21 cellular contexts compared by ENCODE assay signal in the genomic region with DNA sequence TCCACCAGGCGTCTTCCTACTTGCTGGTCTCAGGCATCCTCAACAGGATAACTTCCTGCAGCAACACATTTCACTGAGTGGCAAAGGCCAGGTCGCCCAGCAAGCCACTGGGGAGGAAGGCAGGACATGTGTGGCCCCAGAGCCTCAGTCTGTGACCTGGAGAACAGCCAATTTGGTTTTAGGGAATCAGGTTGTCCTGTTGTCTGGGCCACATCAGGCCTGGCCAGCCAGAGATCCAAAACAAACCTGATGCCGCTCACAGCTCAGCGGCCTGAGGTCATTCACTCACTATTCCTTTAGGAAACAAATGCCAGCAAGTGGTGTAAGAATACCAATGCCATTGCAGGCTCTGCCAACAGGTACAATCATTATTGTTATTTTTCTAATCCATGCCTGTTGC.
A peak's percentile ranks its signal among the peaks of the same experiment; 100 is the strongest.
DNase-seq lines count a peak whose midpoint lies in the region; ATAC-seq and TF ChIP-seq lines count a peak whose summit lies in the region.
"Had no signal": no experiment of that assay in that cellular context is flagged by ENCODE, and none has a peak within 500 bp of the region (broad histone marks: within the 10 kb centered on the region; RNA-seq: fewer than 3 reads in every experiment).

No MANE protein-coding gene starts in this region.

- no peak for ATAC-seq in heart right ventricle
- ATAC-seq: GM12878, PC-3 had no signal

- H3K9me3 ChIP-seq in adipocyte (ENCODE audit: control insufficient read depth, low read length) (peaks cover 5% of the 10 kb centered on the region), mesenchymal stem cell (ENCODE audit: control insufficient read depth, low read length) (no peaks in the 10 kb centered on the region), heart right ventricle (peaks cover 0 to 6% (median 0%) of the 10 kb centered on the region in 11 donors)
- H3K9me3 ChIP-seq: BE2C had no signal

- TF ChIP-seq CTCF in CD14-positive monocyte (IDR thresholded peaks at IDR 0.05) (no peak), heart right ventricle (IDR thresholded peaks at IDR 0.05) (no peak)

- peak overlapping the region in 6 of 7 donors; percentile 65 to 97 (median 88) for H3K27ac Mint-ChIP-seq in CD14-positive monocyte
- H3K27ac Mint-ChIP-seq: CD4-positive, alpha-beta T cell had no signal

- H2BK15ac ChIP-seq in mesenchymal stem cell (ENCODE audit: low read depth, poor library complexity, severe bottlenecking), result peak overlapping the region; percentile 80

- H3K4me3 Mint-ChIP-seq in CD14-positive monocyte, result no peak overlapping the region
- H3K4me3 Mint-ChIP-seq: CD4-positive, alpha-beta T cell had no signal

- no peak overlapping the region for H2AK5ac ChIP-seq in mesenchymal stem cell (ENCODE audit: low read length, severe bottlenecking)

- 88% methylated on average over 4 of the region's 4 CpGs for WGBS in mesenchymal stem cell
- WGBS in heart right ventricle, 2 donors, result 93 to 94% methylated on average over 4 of the region's 4 CpGs

- H3K14ac ChIP-seq in mesenchymal stem cell (ENCODE audit: low read length in 2 of 2), result no peak overlapping the region

- H3K27ac ChIP-seq in mesenchymal stem cell (ENCODE audit: low read length, poor library complexity, severe bottlenecking), result no peak overlapping the region
- peak overlapping the region in 1 of 10 donors; percentile 66 for H3K27ac ChIP-seq in heart right ventricle

- no peak overlapping the region for H3K4me2 ChIP-seq in mesenchymal stem cell (ENCODE audit: low read length, poor library complexity, severe bottlenecking)

- no peak overlapping the region for H3K23ac ChIP-seq in mesenchymal stem cell (ENCODE audit: low read length in 2 of 2)

- H3K27me3 Mint-ChIP-seq in CD14-positive monocyte (ENCODE audit: low read depth in 3 of 3), result peaks cover 0 to 8% (median 0%) of the 10 kb centered on the region in 3 donors

- H3K36me3 Mint-ChIP-seq in CD14-positive monocyte, result peaks cover 4 to 7% of the 10 kb centered on the region in 2 donors

- H3K4ac ChIP-seq in mesenchymal stem cell (ENCODE audit: low read depth in 1 of 2, low read length in 2 of 2), result peak overlapping the region in 1 of 2 experiments; percentile 20

- no peak overlapping the region for H2BK5ac ChIP-seq in mesenchymal stem cell (ENCODE audit: low read depth, low read length, poor library complexity, severe bottlenecking)

- H2BK120ac ChIP-seq in mesenchymal stem cell (ENCODE audit: low read depth, low read length), result peak overlapping the region; percentile 40

- H3K4me1 ChIP-seq in adipocyte (ENCODE audit: control insufficient read depth, insufficient read depth, low read length) (peaks cover 40% of the 10 kb centered on the region), mesenchymal stem cell (ENCODE audit: control insufficient read depth, insufficient read depth, low read depth, low read length) (peaks cover 1% of the 10 kb centered on the region), heart right ventricle (peaks cover 3 to 23% (median 17%) of the 10 kb centered on the region in 9 donors)
- H3K4me1 ChIP-seq: BE2C had no signal

- H3K18ac ChIP-seq in mesenchymal stem cell (ENCODE audit: low read depth in 1 of 2, low read length in 2 of 2), result peak overlapping the region; percentile 14 to 54

- H2BK12ac ChIP-seq in mesenchymal stem cell (ENCODE audit: low read length in 2 of 2), result no peak overlapping the region

- H3K79me1 ChIP-seq in mesenchymal stem cell (replicated peaks; ENCODE audit: low read length, poor library complexity, severe bottlenecking), result no peaks in the 10 kb centered on the region

- H4K8ac ChIP-seq in mesenchymal stem cell (ENCODE audit: low read length), result peak overlapping the region; percentile 1

- H3K4me3 ChIP-seq in adipocyte (ENCODE audit: low read length), result no peak overlapping the region
- no peak overlapping the region for H3K4me3 ChIP-seq in mesenchymal stem cell (ENCODE audit: insufficient read depth in 1 of 2, low read depth in 1 of 2, low read length in 2 of 2)
- H3K4me3 ChIP-seq in heart right ventricle, result no peak overlapping the region
- H3K4me3 ChIP-seq: GM12878 had no signal

- H3K36me3 ChIP-seq in adipocyte (ENCODE audit: control insufficient read depth, insufficient read depth, low read length, severe bottlenecking) (no peaks in the 10 kb centered on the region), mesenchymal stem cell (ENCODE audit: control insufficient read depth in 1 of 2, insufficient read depth in 2 of 2, low read depth in 1 of 2, low read length in 2 of 2) (no peaks in the 10 kb centered on the region), heart right ventricle (no peaks in the 10 kb centered on the region)
- H3K36me3 ChIP-seq: BE2C had no signal

- H3K9me3 Mint-ChIP-seq in CD14-positive monocyte, result peaks cover 0 to 4% (median 0%) of the 10 kb centered on the region in 7 donors
- H3K9me3 Mint-ChIP-seq: CD4-positive, alpha-beta T cell had no signal

- no peak for DNase-seq in CD14-positive monocyte (ENCODE audit: low spot score)
- DNase-seq in adipocyte (ENCODE audit: low read depth), result no peak
- DNase-seq in mesenchymal stem cell, result no peak
- peak; percentile 45 for DNase-seq in posterior vena cava (ENCODE audit: low spot score)
- DNase-seq in heart right ventricle, result no peak
- DNase-seq in NCI-H526 treated with DMSO at 0.1 percent for 48 hours (lab: John Stamatoyannopoulos, UW), result no peak
- no peak for DNase-seq in NCI-H2196 (lab: John Stamatoyannopoulos, UW; ENCODE audit: unreplicated experiment)
- no peak for DNase-seq in midbrain (lab: John Stamatoyannopoulos, UW)
- DNase-seq: BE2C; CD4-positive, alpha-beta T cell; DMS153; KBM-7; NCI-H1105 treated with DMSO at 0.1 percent for 48 hours; NCI-H1694 treated with DMSO at 0.1 percent for 48 hours; NCI-H2107; NCI-H2227 treated with DMSO at 0.1 percent for 48 hours; NCI-H524; PC-3; RPMI8226; SHP77 treated with DMSO at 0.1 percent for 48 hours had no signal

- peaks cover 50% of the 10 kb centered on the region for H3K4me1 Mint-ChIP-seq in CD14-positive monocyte

- intact Hi-C loops in CD14-positive monocyte (cut with micrococcal nuclease) (no loop called here), posterior vena cava (cut with DNase I) (loop anchor here in 1 of 2 donors (10.0 kb wide), 1 partner anchor 390 kb away; no protein-coding TSS in a partner anchor), heart right ventricle (cut with DNase I) (no loop called here)

- H3K9ac ChIP-seq in adipocyte (ENCODE audit: low read length) (peak overlapping the region; percentile 9), mesenchymal stem cell (ENCODE audit: low read length) (no peak overlapping the region)

- H3K27me3 ChIP-seq in adipocyte (replicated peaks; ENCODE audit: control insufficient read depth, insufficient read depth, low read length) (no peaks in the 10 kb centered on the region), mesenchymal stem cell (ENCODE audit: control insufficient read depth in 1 of 2, insufficient read depth in 1 of 2, low read length in 2 of 2) (peaks cover 4 to 7% of the 10 kb centered on the region in 2 experiments), heart right ventricle (no peaks in the 10 kb centered on the region)
- H3K27me3 ChIP-seq: BE2C had no signal

- no peak overlapping the region for H4K91ac ChIP-seq in mesenchymal stem cell (ENCODE audit: low read length)

- H2AFZ ChIP-seq in mesenchymal stem cell (ENCODE audit: low read depth, low read length), result no peak overlapping the region
